12 cellular contexts compared by ENCODE assay signal in the genomic region with DNA sequence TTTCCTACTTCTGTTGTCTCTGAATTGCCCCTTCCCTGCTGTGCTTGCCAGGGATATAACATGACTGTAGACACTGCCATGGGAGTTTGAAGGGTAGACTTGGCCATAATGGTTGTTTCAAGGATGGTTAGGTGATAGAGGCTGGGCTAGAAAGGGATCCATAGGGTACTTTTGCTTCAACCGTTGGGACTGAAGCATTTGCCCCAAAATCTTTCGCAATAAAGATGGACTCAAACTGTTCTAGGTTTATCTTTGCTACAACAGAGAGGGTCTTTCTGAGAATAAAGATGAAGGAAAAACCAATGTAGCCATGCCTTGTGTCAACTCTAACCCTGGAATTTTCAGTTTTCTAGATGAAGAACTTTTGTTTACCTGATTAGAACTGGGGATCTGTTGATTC. TPM values are rescaled to one million over a fixed set of nuclear protein-coding genes. Genes with fewer than 3 reads are reported as not detected.
"Had no signal": no experiment of that assay in that cellular context is flagged by ENCODE, and none has a peak within 500 bp of the region (broad histone marks: within the 10 kb centered on the region; RNA-seq: fewer than 3 reads in every experiment).

No MANE protein-coding gene starts in this region.

- H2AFZ ChIP-seq: GM23248, GM23338 had no signal

- H3K4me1 ChIP-seq: HAP-1 had no signal

- DNase-seq: GM23248, GOT3, H7, H9, HCEC 1CT, HFFc6 had no signal

- ATAC-seq: GM23338, HCT116 had no signal

- H3K27ac ChIP-seq: GM23248 had no signal

- H3K36me3 ChIP-seq: HAP-1 had no signal

- H3K4me3 ChIP-seq: GM23248, GM23338, HAP-1 had no signal

- H3K9me3 ChIP-seq: HAP-1 had no signal

- FAIRE-seq: H1, H54 had no signal

- H3K4me2 ChIP-seq: GM23338 had no signal

- H3K9ac ChIP-seq: GM23248 had no signal

RNA-seq across cellular contexts. Expression of a gene that starts 27.2 kb away (rescaled TPM):
- total RNA-seq: GM23248, GM23338, H1, H4, H7, H9, HFFc6 had no signal
- polyA plus RNA-seq: GM23248, GM23338, H1 had no signal
